ENCODE assay signal across 12 cellular contexts in the genomic region with DNA sequence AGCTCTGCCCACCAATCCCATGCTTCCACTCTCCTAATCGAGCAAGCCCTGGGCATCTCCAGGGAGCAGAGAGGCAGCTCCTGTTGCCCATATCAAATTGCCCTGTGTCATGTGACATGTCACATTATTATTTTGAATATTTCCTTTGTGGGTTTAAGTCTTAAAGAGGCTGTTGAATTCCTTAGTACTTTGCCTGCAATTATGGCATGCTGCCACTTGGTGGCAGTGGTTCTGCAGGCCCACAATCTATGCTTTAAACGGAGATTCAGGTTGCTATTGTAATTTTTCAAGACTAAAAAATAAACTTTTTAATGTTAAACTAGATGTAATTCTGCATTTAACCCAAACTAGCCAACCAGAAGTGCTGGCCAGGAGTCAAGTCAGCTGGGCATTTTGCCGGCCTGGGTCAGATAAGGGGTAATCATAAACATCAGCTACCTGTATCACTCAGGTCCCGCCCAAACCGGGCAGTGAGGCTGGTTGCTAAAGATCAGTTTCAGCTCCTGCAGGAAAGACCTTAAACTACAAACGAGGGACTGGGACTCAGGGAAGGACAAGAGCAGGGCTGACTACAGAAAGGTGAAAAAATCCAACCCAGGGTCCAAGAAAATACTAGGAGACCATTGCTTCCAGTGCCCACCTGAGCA. TPM values are rescaled to one million over a fixed set of nuclear protein-coding genes. Genes with fewer than 3 reads are reported as not detected.
DNase-seq lines count a peak whose midpoint lies in the region; ATAC-seq and TF ChIP-seq lines count a peak whose summit lies in the region.
"Had no signal": no experiment of that assay in that cellular context is flagged by ENCODE, and none has a peak within 500 bp of the region (broad histone marks: within the 10 kb centered on the region; RNA-seq: fewer than 3 reads in every experiment).

No MANE protein-coding gene starts in this region.

- H3K27ac ChIP-seq in SU-DHL-6 (ENCODE audit: low read depth, low read length) (no peak overlapping the region), hepatocyte (peak overlapping the region; percentile 84)
- H3K27ac ChIP-seq: coronary artery had no signal

- H3K4me3 ChIP-seq in GM12875 (ENCODE audit: low read depth, low read length) (no peak overlapping the region), SU-DHL-6 (ENCODE audit: insufficient read depth, low read length, poor library complexity, severe bottlenecking) (no peak overlapping the region), hepatocyte (no peak overlapping the region)
- H3K4me3 ChIP-seq: coronary artery had no signal

- H3K9ac ChIP-seq in SU-DHL-6 (ENCODE audit: low read length) = no peak overlapping the region

- DNase-seq in AG09319 (ENCODE audit: extremely low read depth, low read depth) (no peak), hepatocyte (ENCODE audit: low spot score) (no peak), NCI-H69 (lab: John Stamatoyannopoulos, UW) (no peak), islet precursor cell (no peak), SIG-M5 (lab: John Stamatoyannopoulos, UW) (no peak)
- DNase-seq: activated CD4-positive, alpha-beta T cell treated with anti-CD3 and anti-CD28 coated beads, Interleukin-2, amount 10 ng/mL, durations not matched to agents 7 days and 5 days; activated naive CD4-positive, alpha-beta T cell treated with anti-CD3 and anti-CD28 coated beads, Interleukin-2, amount 50 U/mL, for 16 hours; trophoblast cell had no signal

- H4K20me1 ChIP-seq in SU-DHL-6 (ENCODE audit: low read depth, low read length) = no peaks in the 10 kb centered on the region
- H4K20me1 ChIP-seq in hepatocyte (ENCODE audit: insufficient read depth, poor library complexity, severe bottlenecking) = no peaks in the 10 kb centered on the region

- H3K36me3 ChIP-seq in SU-DHL-6 (ENCODE audit: low read length) = no peaks in the 10 kb centered on the region
- H3K36me3 ChIP-seq in hepatocyte (replicated peaks; ENCODE audit: insufficient read depth, low read depth) = no peaks in the 10 kb centered on the region

- H3K4me2 ChIP-seq in SU-DHL-6 (ENCODE audit: low read depth, low read length, poor library complexity, severe bottlenecking) (no peak overlapping the region), hepatocyte (no peak overlapping the region)

- no peaks in the 10 kb centered on the region for H3K9me3 ChIP-seq in SU-DHL-6 (ENCODE audit: insufficient read depth, low read length)
- H3K9me3 ChIP-seq in hepatocyte (ENCODE audit: low read depth) = no peaks in the 10 kb centered on the region

- H3K9me2 ChIP-seq in SU-DHL-6 (replicated peaks; ENCODE audit: insufficient read depth, low read length) (no peaks in the 10 kb centered on the region), hepatocyte (replicated peaks; ENCODE audit: insufficient read depth) (no peaks in the 10 kb centered on the region)

- H2AFZ ChIP-seq in SU-DHL-6 (ENCODE audit: low read depth, low read length, severe bottlenecking) (no peak overlapping the region), hepatocyte (no peak overlapping the region)

- TF ChIP-seq CTCF in AG09319 (IDR thresholded peaks at IDR 0.05; ENCODE audit: low read depth, low read length) (peak; percentile 3; the same call in 1 of the 2 replicates), GM12875 (IDR thresholded peaks at IDR 0.05; ENCODE audit: borderline replicate concordance, insufficient read depth, low read depth, low read length) (peak; percentile 31; the same call in 1 of the 2 replicates), SU-DHL-6 (IDR thresholded peaks at IDR 0.05; ENCODE audit: insufficient read depth, low read length, poor library complexity, severe bottlenecking) (peak; percentile 38), hepatocyte (IDR thresholded peaks at IDR 0.05; ENCODE audit: poor library complexity) (peak; percentile 36)

- H3F3A ChIP-seq in SU-DHL-6 (ENCODE audit: insufficient read depth) = no peaks in the 10 kb centered on the region

- H3K27me3 ChIP-seq in SU-DHL-6 (ENCODE audit: low read length) (no peaks in the 10 kb centered on the region), hepatocyte (no peaks in the 10 kb centered on the region)

- no peak for ATAC-seq in GM21515 (IDR thresholded peaks at IDR 0.05; ENCODE audit: unreplicated experiment)

- H3K79me2 ChIP-seq in SU-DHL-6 (ENCODE audit: insufficient read depth, low read length) (no peaks in the 10 kb centered on the region), hepatocyte (no peaks in the 10 kb centered on the region)

- WGBS in hepatocyte (ENCODE audit: low lambda C conversion rate, missing lambda C conversion rate) = 86% methylated on average over 6 of the region's 6 CpGs

- H3K4me1 ChIP-seq in hepatocyte (ENCODE audit: insufficient read depth) = no peaks in the 10 kb centered on the region

RNA-seq across cellular contexts. Expression of a gene that starts 37.3 kb away (rescaled TPM):
- 21.5 and 24.8 TPM in 2 replicates for total RNA-seq in hepatocyte
- 32.3 and 36.2 TPM in 2 replicates for polyA plus RNA-seq in hepatocyte
- total RNA-seq: activated CD4-positive, alpha-beta T cell treated with anti-CD3 and anti-CD28 coated beads, Interleukin-2, amount 10 ng/mL, durations not matched to agents 7 days and 5 days had no signal
